In genomic region chr16:57285379-57285778, GRCh38 we compare ENCODE assay signal across 1 cellular context.
TF ChIP-seq lines count a peak whose summit lies in the region.

No MANE protein-coding gene starts in this region.

TF ChIP-seq in GM12878, 131 proteins besides CTCF, POLR2A, EP300 and RAD21:
- no peak for TF ChIP-seq RUNX3 (IDR thresholded peaks at IDR 0.05; ENCODE audit: low read length)
- TF ChIP-seq NR2C2 (IDR thresholded peaks at IDR 0.05; ENCODE audit: borderline replicate concordance, control insufficient read depth, insufficient read length, low read depth) = no peak
- TF ChIP-seq HDAC6 (IDR thresholded peaks at IDR 0.05; ENCODE audit: unreplicated experiment) = no peak
- no peak for TF ChIP-seq CBFB (IDR thresholded peaks at IDR 0.05; ENCODE audit: low read depth)
- TF ChIP-seq, protein P1, sequence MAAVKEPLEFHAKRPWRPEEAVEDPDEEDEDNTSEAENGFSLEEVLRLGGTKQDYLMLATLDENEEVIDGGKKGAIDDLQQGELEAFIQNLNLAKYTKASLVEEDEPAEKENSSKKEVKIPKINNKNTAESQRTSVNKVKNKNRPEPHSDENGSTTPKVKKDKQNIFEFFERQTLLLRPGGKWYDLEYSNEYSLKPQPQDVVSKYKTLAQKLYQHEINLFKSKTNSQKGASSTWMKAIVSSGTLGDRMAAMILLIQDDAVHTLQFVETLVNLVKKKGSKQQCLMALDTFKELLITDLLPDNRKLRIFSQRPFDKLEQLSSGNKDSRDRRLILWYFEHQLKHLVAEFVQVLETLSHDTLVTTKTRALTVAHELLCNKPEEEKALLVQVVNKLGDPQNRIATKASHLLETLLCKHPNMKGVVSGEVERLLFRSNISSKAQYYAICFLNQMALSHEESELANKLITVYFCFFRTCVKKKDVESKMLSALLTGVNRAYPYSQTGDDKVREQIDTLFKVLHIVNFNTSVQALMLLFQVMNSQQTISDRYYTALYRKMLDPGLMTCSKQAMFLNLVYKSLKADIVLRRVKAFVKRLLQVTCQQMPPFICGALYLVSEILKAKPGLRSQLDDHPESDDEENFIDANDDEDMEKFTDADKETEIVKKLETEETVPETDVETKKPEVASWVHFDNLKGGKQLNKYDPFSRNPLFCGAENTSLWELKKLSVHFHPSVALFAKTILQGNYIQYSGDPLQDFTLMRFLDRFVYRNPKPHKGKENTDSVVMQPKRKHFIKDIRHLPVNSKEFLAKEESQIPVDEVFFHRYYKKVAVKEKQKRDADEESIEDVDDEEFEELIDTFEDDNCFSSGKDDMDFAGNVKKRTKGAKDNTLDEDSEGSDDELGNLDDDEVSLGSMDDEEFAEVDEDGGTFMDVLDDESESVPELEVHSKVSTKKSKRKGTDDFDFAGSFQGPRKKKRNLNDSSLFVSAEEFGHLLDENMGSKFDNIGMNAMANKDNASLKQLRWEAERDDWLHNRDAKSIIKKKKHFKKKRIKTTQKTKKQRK (IDR thresholded peaks at IDR 0.05; ENCODE audit: low read depth, low read length) = no peak
- no peak for TF ChIP-seq ZNF622 (IDR thresholded peaks at IDR 0.05)
- TF ChIP-seq NFXL1 (IDR thresholded peaks at IDR 0.05; ENCODE audit: borderline replicate concordance) = no peak
- no peak for TF ChIP-seq ZBED1 (IDR thresholded peaks at IDR 0.05; ENCODE audit: borderline replicate concordance)
- TF ChIP-seq SMARCA5 (IDR thresholded peaks at IDR 0.05) = no peak
- TF ChIP-seq MLLT1 (IDR thresholded peaks at IDR 0.05) = no peak
- TF ChIP-seq KLF5 (IDR thresholded peaks at IDR 0.05; ENCODE audit: partially characterized antibody) = no peak
- no peak for TF ChIP-seq RB1 (IDR thresholded peaks at IDR 0.05; ENCODE audit: borderline replicate concordance)
- no peak for TF ChIP-seq PAX5 (IDR thresholded peaks at IDR 0.05; ENCODE audit: borderline replicate concordance, low read depth, low read length)
- no peak for TF ChIP-seq JUNB (IDR thresholded peaks at IDR 0.05)
- TF ChIP-seq ZNF24 (IDR thresholded peaks at IDR 0.05) = no peak
- TF ChIP-seq KAT2A (conservative IDR thresholded peaks at IDR 0.05; ENCODE audit: control insufficient read depth, low read depth, low read length) = no peak
- TF ChIP-seq CHD2 (IDR thresholded peaks at IDR 0.05; ENCODE audit: borderline replicate concordance, low read depth, low read length) = no peak
- TF ChIP-seq YY1 (IDR thresholded peaks at IDR 0.05; ENCODE audit: low read depth, low read length) = no peak
